ENCODE assay signal across 15 cellular contexts in genomic region chr16:24747425-24747824, GRCh38. TPM values are rescaled to one million over a fixed set of nuclear protein-coding genes. Genes with fewer than 3 reads are reported as not detected.
DNase-seq lines count a peak whose midpoint lies in the region; ATAC-seq, FAIRE-seq and TF ChIP-seq lines count a peak whose summit lies in the region.
"Had no signal": no experiment of that assay in that cellular context is flagged by ENCODE, and none has a peak within 500 bp of the region (broad histone marks: within the 10 kb centered on the region; RNA-seq: fewer than 3 reads in every experiment).

No MANE protein-coding gene starts in this region.

- H3K36me3 ChIP-seq in HEK293 (ENCODE audit: control insufficient read depth in 2 of 2, insufficient read depth in 1 of 2, low read length in 2 of 2) (no peaks in the 10 kb centered on the region; a peak in 1 of 3 replicates), adipocyte (ENCODE audit: control insufficient read depth, insufficient read depth, low read length, severe bottlenecking) (peaks cover 32% of the 10 kb centered on the region), pancreas (no peaks in the 10 kb centered on the region)
- H3K36me3 ChIP-seq: neutrophil, upper lobe of left lung had no signal

- intact Hi-C loops in pancreas (cut with DNase I), result no loop called here

- H3K4me1 ChIP-seq in HEK293 (ENCODE audit: control insufficient read depth, insufficient read depth, low read length) (peaks cover 11% of the 10 kb centered on the region), adipocyte (ENCODE audit: control insufficient read depth, insufficient read depth, low read length) (peaks cover 66% of the 10 kb centered on the region), pancreas (peaks cover 22 to 42% (median 35%) of the 10 kb centered on the region in 3 donors)

- H3K27ac ChIP-seq in HEK293 (ENCODE audit: extremely low read depth, low read depth, low read length) (no peak overlapping the region), pancreas (peak overlapping the region in 2 of 4 donors; percentile 15 to 28)
- H3K27ac ChIP-seq: neutrophil had no signal

- 38 to 41% methylated on average over 2 of the region's 2 CpGs for WGBS in pancreas, 2 donors

- H3K4me3 ChIP-seq in HEK293 (ENCODE audit: low read depth, low read length) (no peak overlapping the region), adipocyte (ENCODE audit: low read length) (no peak overlapping the region), pancreas (no peak overlapping the region)
- H3K4me3 ChIP-seq: upper lobe of left lung had no signal

- FAIRE-seq in pancreas (lab: Jason Lieb, UNC), result no peak
- FAIRE-seq: A204.1 had no signal

- H3K9ac ChIP-seq in adipocyte (ENCODE audit: low read length), result peak overlapping the region; percentile 35

- POLR2A ChIA-PET in HEK293 (lab: Yijun Ruan, JAX), result no interaction called here

- H3K9me3 ChIP-seq in HEK293 (ENCODE audit: control insufficient read depth, insufficient read depth, low read depth, low read length) (no peaks in the 10 kb centered on the region), adipocyte (ENCODE audit: control insufficient read depth, low read length) (no peaks in the 10 kb centered on the region), pancreas (no peaks in the 10 kb centered on the region)
- H3K9me3 ChIP-seq: neutrophil, upper lobe of left lung had no signal

- DNase-seq in NCI-H2171 treated with DMSO at 0.1 percent for 48 hours (lab: John Stamatoyannopoulos, UW), result peak; percentile 8
- DNase-seq in NCI-H2171 (lab: John Stamatoyannopoulos, UW), result no peak
- no peak for DNase-seq in adipocyte (ENCODE audit: low read depth)
- DNase-seq in pancreas, result no peak
- DNase-seq in occipital lobe (lab: John Stamatoyannopoulos, UW), result no peak
- DNase-seq: activated CD8-positive, alpha-beta memory T cell treated with anti-CD3 and anti-CD28 coated beads, Interleukin-2, amount 10 ng/mL, durations not matched to agents 7 days and 5 days; effector CD8-positive, alpha-beta T cell; head of caudate nucleus; NCI-H446 treated with DMSO at 0.1 percent for 48 hours; upper lobe of left lung had no signal

- CTCF ChIA-PET in HEK293 (lab: Yijun Ruan, JAX), result no interaction called here

- ATAC-seq in pancreas (peak in 3 of 4 donors; percentile 18 to 44 (median 36)), HG03521 (IDR thresholded peaks at IDR 0.05; ENCODE audit: unreplicated experiment) (no peak), HG02885 (IDR thresholded peaks at IDR 0.05; ENCODE audit: poor library complexity, unreplicated experiment) (no peak)
- ATAC-seq: activated CD8-positive, alpha-beta memory T cell treated with anti-CD3 and anti-CD28 coated beads, Interleukin-2, amount 10 ng/mL, durations not matched to agents 7 days and 5 days had no signal

- H3K27me3 ChIP-seq in adipocyte (replicated peaks; ENCODE audit: control insufficient read depth, insufficient read depth, low read length) (no peaks in the 10 kb centered on the region), pancreas (no peaks in the 10 kb centered on the region)
- H3K27me3 ChIP-seq: neutrophil, upper lobe of left lung had no signal

- TF ChIP-seq CTCF in HEK293 (tag by site-specific recombination; IDR thresholded peaks at IDR 0.05), result no peak
- no peak for TF ChIP-seq CTCF in pancreas (IDR thresholded peaks at IDR 0.05)

TF ChIP-seq in HEK293, 187 proteins besides CTCF, POLR2A, EP300 and RAD21:
- no peak for TF ChIP-seq ZIC2 (tag by site-specific recombination; IDR thresholded peaks at IDR 0.05)
- TF ChIP-seq PRDM1 (tag by site-specific recombination; IDR thresholded peaks at IDR 0.05), result 0 out of 2 replicates have a peak, but pooled peaks have one; percentile 30

RNA-seq across cellular contexts. Expression of gene TNRC6A, which starts 18.0 kb away (rescaled TPM):
- 10 to 100 TPM; 15.6 to 33.9 (median 21.9) TPM for total RNA-seq in pancreas
- 10 to 100 TPM; 22.5 to 27.7 TPM for polyA plus RNA-seq in pancreas
- 68.0 TPM for total RNA-seq in occipital lobe

Comparison
In these comparisons a context has a peak if more than half of its experiments do, and no peak if none do; other contexts are left out.
1. ATAC-seq: peak in pancreas (3 of 4); none in HG03521 (single experiment) and HG02885 (single experiment).